ENCODE assay signal across 1 cellular context in genomic region chr2:3620834-3621233, GRCh38.
TF ChIP-seq lines count a peak whose summit lies in the region.

No MANE protein-coding gene starts in this region.

TF ChIP-seq in HepG2, 621 proteins besides CTCF, POLR2A, EP300 and RAD21 (continued from another document and continues in another):
- TF ChIP-seq IKZF5 (CRISPR knock-in tag; IDR thresholded peaks at IDR 0.05) (no peak), BHLHE40 (IDR thresholded peaks at IDR 0.05; ENCODE audit: low read length) (no peak), HCFC1 (IDR thresholded peaks at IDR 0.05; ENCODE audit: low read depth, low read length) (no peak), HDAC2 (CRISPR knock-in tag; IDR thresholded peaks at IDR 0.05) (peak; percentile 86), PITX1 (CRISPR knock-in tag; IDR thresholded peaks at IDR 0.05) (peak; percentile 52; the same call in 1 of the 2 replicates), ATF6 (CRISPR knock-in tag; conservative IDR thresholded peaks at IDR 0.05) (no peak), ZNF660 (CRISPR knock-in tag; IDR thresholded peaks at IDR 0.05; ENCODE audit: borderline replicate concordance, low read depth) (no peak), ZNF253 (CRISPR knock-in tag; IDR thresholded peaks at IDR 0.05; ENCODE audit: borderline replicate concordance) (no peak), RARA (CRISPR knock-in tag; IDR thresholded peaks at IDR 0.05) (peak; percentile 76; the same call in 1 of the 2 replicates), ZNF570 (CRISPR knock-in tag; IDR thresholded peaks at IDR 0.05; ENCODE audit: borderline replicate concordance) (no peak), PBX2 (CRISPR knock-in tag; IDR thresholded peaks at IDR 0.05) (peak; percentile 78), ZBTB39 (CRISPR knock-in tag; IDR thresholded peaks at IDR 0.05) (no peak), ZNF773 (CRISPR knock-in tag; IDR thresholded peaks at IDR 0.05; ENCODE audit: borderline replicate concordance) (no peak), REST (IDR thresholded peaks at IDR 0.05; ENCODE audit: borderline replicate concordance in 1 of 2, low read depth in 1 of 2, low read length in 2 of 2) (no peak), HNRNPUL1 (IDR thresholded peaks at IDR 0.05; ENCODE audit: low read depth, low read length) (no peak), ATM (IDR thresholded peaks at IDR 0.05; ENCODE audit: borderline replicate concordance) (no peak), ZNF629 (CRISPR knock-in tag; conservative IDR thresholded peaks at IDR 0.05) (no peak), ZNF138 (CRISPR knock-in tag; IDR thresholded peaks at IDR 0.05; ENCODE audit: low read depth) (no peak), SIN3B (IDR thresholded peaks at IDR 0.05; ENCODE audit: low read length) (no peak), ZNF10 (CRISPR knock-in tag; IDR thresholded peaks at IDR 0.05; ENCODE audit: borderline replicate concordance, low read depth) (no peak), BRCA1 (CRISPR knock-in tag; IDR thresholded peaks at IDR 0.05) (no peak), SMYD3 (CRISPR knock-in tag; IDR thresholded peaks at IDR 0.05) (no peak), ZNF777 (CRISPR knock-in tag; IDR thresholded peaks at IDR 0.05) (no peak), ZNF276 (CRISPR knock-in tag; IDR thresholded peaks at IDR 0.05; ENCODE audit: low read depth) (no peak), ZFP1 (CRISPR knock-in tag; IDR thresholded peaks at IDR 0.05) (no peak), RFXAP (CRISPR knock-in tag; IDR thresholded peaks at IDR 0.05; ENCODE audit: borderline replicate concordance) (no peak), TOE1 (CRISPR knock-in tag; IDR thresholded peaks at IDR 0.05) (no peak), FOSL1 (CRISPR knock-in tag; IDR thresholded peaks at IDR 0.05; ENCODE audit: borderline replicate concordance) (no peak), HDAC1 (CRISPR knock-in tag; IDR thresholded peaks at IDR 0.05) (peak; percentile 46; the same call in 1 of the 2 replicates), ATAD3A (CRISPR knock-in tag; IDR thresholded peaks at IDR 0.05) (no peak), RCOR2 (CRISPR knock-in tag; IDR thresholded peaks at IDR 0.05) (0 out of 2 replicates have a peak, but pooled peaks have one; percentile 62)
- TF ChIP-seq, protein P1, sequence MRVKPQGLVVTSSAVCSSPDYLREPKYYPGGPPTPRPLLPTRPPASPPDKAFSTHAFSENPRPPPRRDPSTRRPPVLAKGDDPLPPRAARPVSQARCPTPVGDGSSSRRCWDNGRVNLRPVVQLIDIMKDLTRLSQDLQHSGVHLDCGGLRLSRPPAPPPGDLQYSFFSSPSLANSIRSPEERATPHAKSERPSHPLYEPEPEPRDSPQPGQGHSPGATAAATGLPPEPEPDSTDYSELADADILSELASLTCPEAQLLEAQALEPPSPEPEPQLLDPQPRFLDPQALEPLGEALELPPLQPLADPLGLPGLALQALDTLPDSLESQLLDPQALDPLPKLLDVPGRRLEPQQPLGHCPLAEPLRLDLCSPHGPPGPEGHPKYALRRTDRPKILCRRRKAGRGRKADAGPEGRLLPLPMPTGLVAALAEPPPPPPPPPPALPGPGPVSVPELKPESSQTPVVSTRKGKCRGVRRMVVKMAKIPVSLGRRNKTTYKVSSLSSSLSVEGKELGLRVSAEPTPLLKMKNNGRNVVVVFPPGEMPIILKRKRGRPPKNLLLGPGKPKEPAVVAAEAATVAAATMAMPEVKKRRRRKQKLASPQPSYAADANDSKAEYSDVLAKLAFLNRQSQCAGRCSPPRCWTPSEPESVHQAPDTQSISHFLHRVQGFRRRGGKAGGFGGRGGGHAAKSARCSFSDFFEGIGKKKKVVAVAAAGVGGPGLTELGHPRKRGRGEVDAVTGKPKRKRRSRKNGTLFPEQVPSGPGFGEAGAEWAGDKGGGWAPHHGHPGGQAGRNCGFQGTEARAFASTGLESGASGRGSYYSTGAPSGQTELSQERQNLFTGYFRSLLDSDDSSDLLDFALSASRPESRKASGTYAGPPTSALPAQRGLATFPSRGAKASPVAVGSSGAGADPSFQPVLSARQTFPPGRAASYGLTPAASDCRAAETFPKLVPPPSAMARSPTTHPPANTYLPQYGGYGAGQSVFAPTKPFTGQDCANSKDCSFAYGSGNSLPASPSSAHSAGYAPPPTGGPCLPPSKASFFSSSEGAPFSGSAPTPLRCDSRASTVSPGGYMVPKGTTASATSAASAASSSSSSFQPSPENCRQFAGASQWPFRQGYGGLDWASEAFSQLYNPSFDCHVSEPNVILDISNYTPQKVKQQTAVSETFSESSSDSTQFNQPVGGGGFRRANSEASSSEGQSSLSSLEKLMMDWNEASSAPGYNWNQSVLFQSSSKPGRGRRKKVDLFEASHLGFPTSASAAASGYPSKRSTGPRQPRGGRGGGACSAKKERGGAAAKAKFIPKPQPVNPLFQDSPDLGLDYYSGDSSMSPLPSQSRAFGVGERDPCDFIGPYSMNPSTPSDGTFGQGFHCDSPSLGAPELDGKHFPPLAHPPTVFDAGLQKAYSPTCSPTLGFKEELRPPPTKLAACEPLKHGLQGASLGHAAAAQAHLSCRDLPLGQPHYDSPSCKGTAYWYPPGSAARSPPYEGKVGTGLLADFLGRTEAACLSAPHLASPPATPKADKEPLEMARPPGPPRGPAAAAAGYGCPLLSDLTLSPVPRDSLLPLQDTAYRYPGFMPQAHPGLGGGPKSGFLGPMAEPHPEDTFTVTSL (CRISPR knock-in tag; IDR thresholded peaks at IDR 0.05; ENCODE audit: borderline replicate concordance), result peak; percentile 59; the same call in 1 of the 2 replicates
- TF ChIP-seq, protein P2, sequence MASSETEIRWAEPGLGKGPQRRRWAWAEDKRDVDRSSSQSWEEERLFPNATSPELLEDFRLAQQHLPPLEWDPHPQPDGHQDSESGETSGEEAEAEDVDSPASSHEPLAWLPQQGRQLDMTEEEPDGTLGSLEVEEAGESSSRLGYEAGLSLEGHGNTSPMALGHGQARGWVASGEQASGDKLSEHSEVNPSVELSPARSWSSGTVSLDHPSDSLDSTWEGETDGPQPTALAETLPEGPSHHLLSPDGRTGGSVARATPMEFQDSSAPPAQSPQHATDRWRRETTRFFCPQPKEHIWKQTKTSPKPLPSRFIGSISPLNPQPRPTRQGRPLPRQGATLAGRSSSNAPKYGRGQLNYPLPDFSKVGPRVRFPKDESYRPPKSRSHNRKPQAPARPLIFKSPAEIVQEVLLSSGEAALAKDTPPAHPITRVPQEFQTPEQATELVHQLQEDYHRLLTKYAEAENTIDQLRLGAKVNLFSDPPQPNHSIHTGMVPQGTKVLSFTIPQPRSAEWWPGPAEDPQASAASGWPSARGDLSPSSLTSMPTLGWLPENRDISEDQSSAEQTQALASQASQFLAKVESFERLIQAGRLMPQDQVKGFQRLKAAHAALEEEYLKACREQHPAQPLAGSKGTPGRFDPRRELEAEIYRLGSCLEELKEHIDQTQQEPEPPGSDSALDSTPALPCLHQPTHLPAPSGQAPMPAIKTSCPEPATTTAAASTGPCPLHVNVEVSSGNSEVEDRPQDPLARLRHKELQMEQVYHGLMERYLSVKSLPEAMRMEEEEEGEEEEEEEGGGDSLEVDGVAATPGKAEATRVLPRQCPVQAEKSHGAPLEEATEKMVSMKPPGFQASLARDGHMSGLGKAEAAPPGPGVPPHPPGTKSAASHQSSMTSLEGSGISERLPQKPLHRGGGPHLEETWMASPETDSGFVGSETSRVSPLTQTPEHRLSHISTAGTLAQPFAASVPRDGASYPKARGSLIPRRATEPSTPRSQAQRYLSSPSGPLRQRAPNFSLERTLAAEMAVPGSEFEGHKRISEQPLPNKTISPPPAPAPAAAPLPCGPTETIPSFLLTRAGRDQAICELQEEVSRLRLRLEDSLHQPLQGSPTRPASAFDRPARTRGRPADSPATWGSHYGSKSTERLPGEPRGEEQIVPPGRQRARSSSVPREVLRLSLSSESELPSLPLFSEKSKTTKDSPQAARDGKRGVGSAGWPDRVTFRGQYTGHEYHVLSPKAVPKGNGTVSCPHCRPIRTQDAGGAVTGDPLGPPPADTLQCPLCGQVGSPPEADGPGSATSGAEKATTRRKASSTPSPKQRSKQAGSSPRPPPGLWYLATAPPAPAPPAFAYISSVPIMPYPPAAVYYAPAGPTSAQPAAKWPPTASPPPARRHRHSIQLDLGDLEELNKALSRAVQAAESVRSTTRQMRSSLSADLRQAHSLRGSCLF (CRISPR knock-in tag; IDR thresholded peaks at IDR 0.05; ENCODE audit: borderline replicate concordance), result no peak
- TF ChIP-seq, protein P3, sequence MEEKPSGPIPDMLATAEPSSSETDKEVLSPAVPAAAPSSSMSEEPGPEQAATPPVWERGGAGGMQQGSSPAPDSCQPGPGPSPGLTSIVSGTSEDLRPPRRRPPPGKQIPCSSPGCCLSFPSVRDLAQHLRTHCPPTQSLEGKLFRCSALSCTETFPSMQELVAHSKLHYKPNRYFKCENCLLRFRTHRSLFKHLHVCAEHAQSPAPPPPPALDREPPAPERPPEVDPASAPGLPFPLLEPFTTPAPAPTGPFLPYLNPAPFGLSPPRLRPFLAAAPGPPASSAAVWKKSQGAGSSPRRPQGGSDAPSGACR (CRISPR knock-in tag; IDR thresholded peaks at IDR 0.05), result 0 out of 2 replicates have a peak, but pooled peaks have one; percentile 43
